Comparison of ENCODE assay signal across 1 cellular context in the genomic region with DNA sequence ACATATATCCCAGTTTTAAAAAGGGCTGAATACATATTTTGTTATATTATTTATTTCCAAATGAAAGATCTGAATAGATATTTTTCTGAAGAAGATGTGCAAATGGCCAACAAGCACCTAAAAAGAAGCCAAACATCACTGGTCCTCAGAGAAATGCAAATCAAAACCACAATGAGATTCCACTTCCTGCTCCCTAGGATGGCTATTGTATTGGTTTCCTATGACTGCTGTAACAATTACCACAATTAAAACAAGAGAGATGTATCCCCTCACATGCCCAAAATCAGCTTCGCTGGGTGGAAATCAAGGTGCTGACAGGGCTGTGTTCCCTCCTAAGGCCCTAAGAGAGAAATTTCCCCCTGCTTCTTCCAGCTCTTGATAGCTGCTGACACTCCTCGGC.
TF ChIP-seq lines count a peak whose summit lies in the region.

No MANE protein-coding gene starts in this region.

TF ChIP-seq in GM23338, 12 proteins besides CTCF, POLR2A, EP300 and RAD21 (continued from another document):
- TF ChIP-seq REST (IDR thresholded peaks at IDR 0.05; ENCODE audit: unreplicated experiment) (no peak), NANOG (IDR thresholded peaks at IDR 0.05; ENCODE audit: borderline replicate concordance) (no peak)
